Comparison of ENCODE assay signal across 2 cellular contexts in genomic region chr15:41423979-41424659, GRCh38.
TF ChIP-seq lines count a peak whose summit lies in the region.

No MANE protein-coding gene starts in this region.

TF ChIP-seq in GM12891, 5 proteins besides CTCF, POLR2A, EP300 and RAD21:
- TF ChIP-seq POLR2AphosphoS5 (IDR thresholded peaks at IDR 0.05; ENCODE audit: low read depth, low read length) (no peak), POU2F2 (IDR thresholded peaks at IDR 0.05; ENCODE audit: low read depth, low read length) (no peak), SPI1 (IDR thresholded peaks at IDR 0.05; ENCODE audit: low read depth, low read length) (no peak), PAX5 (IDR thresholded peaks at IDR 0.05; ENCODE audit: insufficient read depth, low read length, severe bottlenecking) (no peak), TAF1 (IDR thresholded peaks at IDR 0.05; ENCODE audit: low read depth, low read length) (no peak)

TF ChIP-seq in HepG2, 621 proteins besides CTCF, POLR2A, EP300 and RAD21:
- TF ChIP-seq CENPT (CRISPR knock-in tag; IDR thresholded peaks at IDR 0.05; ENCODE audit: low read depth) (no peak), ZNF607 (CRISPR knock-in tag; IDR thresholded peaks at IDR 0.05; ENCODE audit: borderline replicate concordance) (no peak), ETV5 (CRISPR knock-in tag; IDR thresholded peaks at IDR 0.05; ENCODE audit: borderline replicate concordance) (no peak), NFYC (CRISPR knock-in tag; IDR thresholded peaks at IDR 0.05) (no peak), GABPB1 (CRISPR knock-in tag; IDR thresholded peaks at IDR 0.05) (no peak), CHD4 (IDR thresholded peaks at IDR 0.05; ENCODE audit: borderline replicate concordance, low read length) (no peak), HNF1B (CRISPR knock-in tag; IDR thresholded peaks at IDR 0.05) (no peak), KAT2B (IDR thresholded peaks at IDR 0.05; ENCODE audit: borderline replicate concordance, low read depth, low read length) (no peak), ARNT (IDR thresholded peaks at IDR 0.05) (no peak)
